1 cellular context compared by ENCODE assay signal in the genomic region with DNA sequence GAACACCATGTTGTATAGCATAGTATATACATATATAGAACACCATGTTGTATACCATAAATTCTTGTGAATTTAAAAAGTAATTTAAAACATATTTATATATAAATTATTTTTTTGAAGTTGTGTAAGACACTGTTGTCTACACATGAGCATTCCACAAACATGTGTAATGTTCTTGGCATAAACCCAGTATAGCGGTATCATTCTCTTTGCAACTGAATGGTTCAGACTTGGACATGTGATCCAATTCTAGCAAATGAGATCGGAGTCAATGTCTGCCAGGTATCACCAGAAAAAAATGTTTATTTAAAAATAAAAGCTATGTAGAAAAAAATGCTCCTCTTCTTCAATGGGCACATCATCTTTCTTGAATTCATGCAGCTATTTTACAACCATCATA.
TF ChIP-seq lines count a peak whose summit lies in the region.

No MANE protein-coding gene starts in this region.

TF ChIP-seq in GM23338, 12 proteins besides CTCF, POLR2A, EP300 and RAD21 (continued from another document):
- TF ChIP-seq ETS1 (IDR thresholded peaks at IDR 0.05) (no peak), ZNF331 (CRISPR knock-in tag; IDR thresholded peaks at IDR 0.05; ENCODE audit: low read depth) (no peak), POLR2AphosphoS5 (IDR thresholded peaks at IDR 0.05; ENCODE audit: low read depth) (no peak), CREB1 (CRISPR knock-in tag; IDR thresholded peaks at IDR 0.05; ENCODE audit: low read depth) (no peak), ZNF462 (CRISPR knock-in tag; IDR thresholded peaks at IDR 0.05) (no peak)
